11 cellular contexts compared by ENCODE assay signal in the genomic region with DNA sequence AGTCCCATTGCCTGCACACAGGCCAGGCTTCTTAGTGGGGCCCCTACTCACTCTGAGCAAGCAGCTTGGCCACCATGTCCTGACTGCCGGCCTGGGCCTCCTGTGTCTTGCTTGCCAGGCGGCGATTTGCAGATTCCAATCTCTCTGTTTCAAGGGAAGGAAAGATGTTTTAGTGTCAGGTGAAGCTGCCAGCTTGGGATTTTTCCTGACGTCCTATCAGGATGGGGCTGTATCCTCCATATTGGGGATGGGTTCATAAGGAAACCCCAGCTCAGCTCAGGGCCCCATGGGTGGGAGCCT. TPM values are rescaled to one million over a fixed set of nuclear protein-coding genes. Genes with fewer than 3 reads are reported as not detected.
A peak's percentile ranks its signal among the peaks of the same experiment; 100 is the strongest.
DNase-seq lines count a peak whose midpoint lies in the region; ATAC-seq and TF ChIP-seq lines count a peak whose summit lies in the region.
"Had no signal": no experiment of that assay in that cellular context is flagged by ENCODE, and none has a peak within 500 bp of the region (broad histone marks: within the 10 kb centered on the region; RNA-seq: fewer than 3 reads in every experiment).

No MANE protein-coding gene starts in this region.

- DNase-seq in HFFc6 (no peak), mesenchymal stem cell (no peak), foreskin melanocyte (no peak), prostate gland (ENCODE audit: low spot score) (no peak)
- no peak for DNase-seq in stimulated activated naive B cell treated with anti-CD40 and anti-IgM and Interleukin-4, amounts not matched to agents 10 μg/mL and 1 μg/mL and 100 μg/mL, for 72 hours
- DNase-seq: cerebellar nuclear complex, NCI-H2171 treated with DMSO at 0.1 percent for 48 hours had no signal

- H3K9me3 ChIP-seq in mesenchymal stem cell (ENCODE audit: control insufficient read depth, low read length), result no peaks in the 10 kb centered on the region
- H3K9me3 ChIP-seq in subcutaneous abdominal adipose tissue (ENCODE audit: control insufficient read depth in 5 of 5, low read length in 5 of 5), result no peaks in the 10 kb centered on the region
- no peaks in the 10 kb centered on the region for H3K9me3 ChIP-seq in prostate gland

- H3K27ac ChIP-seq in mesenchymal stem cell (ENCODE audit: low read length, poor library complexity, severe bottlenecking) (peak overlapping the region; percentile 98), subcutaneous abdominal adipose tissue (ENCODE audit: low read depth, low read length) (peak overlapping the region; percentile 98), prostate gland (peak overlapping the region in 1 of 2 donors; percentile 27)
- H3K27ac ChIP-seq: VCaP had no signal

- no peaks in the 10 kb centered on the region for H3K27me3 ChIP-seq in mesenchymal stem cell (ENCODE audit: control insufficient read depth in 1 of 2, insufficient read depth in 1 of 2, low read length in 2 of 2)
- H3K27me3 ChIP-seq in subcutaneous abdominal adipose tissue (ENCODE audit: control insufficient read depth in 5 of 5, insufficient read depth in 4 of 5, low read length in 5 of 5), result no peaks in the 10 kb centered on the region
- H3K27me3 ChIP-seq in prostate gland (replicated peaks; ENCODE audit: insufficient read depth), result no peaks in the 10 kb centered on the region

- H3K36me3 ChIP-seq in mesenchymal stem cell (ENCODE audit: control insufficient read depth in 1 of 2, insufficient read depth in 2 of 2, low read depth in 1 of 2, low read length in 2 of 2) (peaks cover 90 to 91% of the 10 kb centered on the region in 2 experiments), subcutaneous abdominal adipose tissue (ENCODE audit: control insufficient read depth in 5 of 5, insufficient read depth in 5 of 5, low read length in 5 of 5) (peaks cover 2 to 94% (median 91%) of the 10 kb centered on the region in 5 donors), prostate gland (peaks cover 22 to 58% of the 10 kb centered on the region in 2 donors)

- H3K36me3 Mint-ChIP-seq in HFFc6 (ENCODE audit: low read depth), result peaks cover 74% of the 10 kb centered on the region
- H3K36me3 Mint-ChIP-seq in brain, result peaks cover 84% of the 10 kb centered on the region
- no peaks in the 10 kb centered on the region for H3K36me3 Mint-ChIP-seq in stimulated activated naive B cell treated with anti-CD40 and anti-IgM and Interleukin-4, amounts not matched to agents 10 μg/mL and 1 μg/mL and 100 μg/mL, for 72 hours

- H3K27ac Mint-ChIP-seq in HFFc6 (peak overlapping the region; percentile 95), brain (peak overlapping the region in 4 of 5 experiments; percentile 31 to 97 (median 64))
- H3K27ac Mint-ChIP-seq in stimulated activated naive B cell treated with anti-CD40 and anti-IgM and Interleukin-4, amounts not matched to agents 10 μg/mL and 1 μg/mL and 100 μg/mL, for 72 hours, result no peak overlapping the region

- intact Hi-C loops in prostate gland (cut with DNase I), result no loop called here

- H3K4me1 ChIP-seq in mesenchymal stem cell (ENCODE audit: control insufficient read depth, insufficient read depth, low read depth, low read length) (peaks cover 80% of the 10 kb centered on the region), subcutaneous abdominal adipose tissue (ENCODE audit: control insufficient read depth in 5 of 5, insufficient read depth in 5 of 5, low read length in 5 of 5) (peaks cover 50 to 100% (median 97%) of the 10 kb centered on the region in 5 donors), prostate gland (replicated peaks) (peaks cover 16% of the 10 kb centered on the region)

- no peak overlapping the region for H2AK5ac ChIP-seq in mesenchymal stem cell (ENCODE audit: low read length, severe bottlenecking)

- 91% methylated on average over 4 of the region's 4 CpGs for WGBS in mesenchymal stem cell
- 69% methylated on average over 4 of the region's 4 CpGs for WGBS in prostate gland

- no peak overlapping the region for H4K91ac ChIP-seq in mesenchymal stem cell (ENCODE audit: low read length)

- H3K9ac ChIP-seq in mesenchymal stem cell (ENCODE audit: low read length), result no peak overlapping the region
- no peak overlapping the region for H3K9ac ChIP-seq in subcutaneous abdominal adipose tissue (ENCODE audit: low read length in 5 of 5)

- H2BK12ac ChIP-seq in mesenchymal stem cell (ENCODE audit: low read length in 2 of 2), result no peak overlapping the region

- H3K4me2 ChIP-seq in mesenchymal stem cell (ENCODE audit: low read length, poor library complexity, severe bottlenecking), result no peak overlapping the region

- no peak overlapping the region for H3K18ac ChIP-seq in mesenchymal stem cell (ENCODE audit: low read depth in 1 of 2, low read length in 2 of 2)

- no peak overlapping the region for H3K4me3 ChIP-seq in mesenchymal stem cell (ENCODE audit: insufficient read depth in 1 of 2, low read depth in 1 of 2, low read length in 2 of 2)
- peak overlapping the region in 1 of 5 donors; percentile 45 for H3K4me3 ChIP-seq in subcutaneous abdominal adipose tissue (ENCODE audit: low read depth in 1 of 5, low read length in 5 of 5)
- no peak overlapping the region for H3K4me3 ChIP-seq in prostate gland

- H2BK120ac ChIP-seq in mesenchymal stem cell (ENCODE audit: low read depth, low read length), result no peak overlapping the region

- H3K4me3 Mint-ChIP-seq in HFFc6 (peak overlapping the region; percentile 74), brain (no peak overlapping the region)
- H3K4me3 Mint-ChIP-seq in stimulated activated naive B cell treated with anti-CD40 and anti-IgM and Interleukin-4, amounts not matched to agents 10 μg/mL and 1 μg/mL and 100 μg/mL, for 72 hours, result no peak overlapping the region

- peaks cover 85% of the 10 kb centered on the region for H3K27me3 Mint-ChIP-seq in HFFc6 (ENCODE audit: insufficient read depth)
- no peaks in the 10 kb centered on the region for H3K27me3 Mint-ChIP-seq in brain
- peaks cover 44 to 62% of the 10 kb centered on the region in 2 donors for H3K27me3 Mint-ChIP-seq in stimulated activated naive B cell treated with anti-CD40 and anti-IgM and Interleukin-4, amounts not matched to agents 10 μg/mL and 1 μg/mL and 100 μg/mL, for 72 hours

- no peak overlapping the region for H3K14ac ChIP-seq in mesenchymal stem cell (ENCODE audit: low read length in 2 of 2)

- H2BK5ac ChIP-seq in mesenchymal stem cell (ENCODE audit: low read depth, low read length, poor library complexity, severe bottlenecking), result no peak overlapping the region

- no peak for TF ChIP-seq POLR2A in GM18505 (IDR thresholded peaks at IDR 0.05; ENCODE audit: borderline replicate concordance, extremely low read depth, insufficient read depth, insufficient read length)
- no peak for TF ChIP-seq POLR2A in prostate gland (IDR thresholded peaks at IDR 0.05)

- H3K23ac ChIP-seq in mesenchymal stem cell (ENCODE audit: low read length in 2 of 2), result no peak overlapping the region

- H3K9me3 Mint-ChIP-seq in HFFc6, result peaks cover 9% of the 10 kb centered on the region; the same call in 1 of the 2 replicates
- H3K9me3 Mint-ChIP-seq in brain, result no peaks in the 10 kb centered on the region
- no peaks in the 10 kb centered on the region for H3K9me3 Mint-ChIP-seq in stimulated activated naive B cell treated with anti-CD40 and anti-IgM and Interleukin-4, amounts not matched to agents 10 μg/mL and 1 μg/mL and 100 μg/mL, for 72 hours

- H3K79me1 ChIP-seq in mesenchymal stem cell (replicated peaks; ENCODE audit: low read length, poor library complexity, severe bottlenecking), result no peaks in the 10 kb centered on the region

- no peak for ATAC-seq in GM18505 (IDR thresholded peaks at IDR 0.05; ENCODE audit: unreplicated experiment)
- ATAC-seq in stimulated activated naive B cell treated with anti-CD40 and anti-IgM and Interleukin-4, amounts not matched to agents 10 μg/mL and 1 μg/mL and 100 μg/mL, for 72 hours (replicated peaks), result no peak

- no peak overlapping the region for H2BK15ac ChIP-seq in mesenchymal stem cell (ENCODE audit: low read depth, poor library complexity, severe bottlenecking)

- H3K4ac ChIP-seq in mesenchymal stem cell (ENCODE audit: low read depth in 1 of 2, low read length in 2 of 2), result no peak overlapping the region

- H3K4me1 Mint-ChIP-seq in HFFc6 (ENCODE audit: low read depth), result peaks cover 93% of the 10 kb centered on the region
- peaks cover 81% of the 10 kb centered on the region for H3K4me1 Mint-ChIP-seq in brain
- peaks cover 13 to 16% of the 10 kb centered on the region in 2 donors for H3K4me1 Mint-ChIP-seq in stimulated activated naive B cell treated with anti-CD40 and anti-IgM and Interleukin-4, amounts not matched to agents 10 μg/mL and 1 μg/mL and 100 μg/mL, for 72 hours

- no peak overlapping the region for H2AFZ ChIP-seq in mesenchymal stem cell (ENCODE audit: low read depth, low read length)

- H4K8ac ChIP-seq in mesenchymal stem cell (ENCODE audit: low read length), result no peak overlapping the region

- no peak for TF ChIP-seq CTCF in HFFc6 (IDR thresholded peaks at IDR 0.05)
- no peak for TF ChIP-seq CTCF in brain (conservative IDR thresholded peaks at IDR 0.05)
- TF ChIP-seq CTCF in prostate gland (IDR thresholded peaks at IDR 0.05), result no peak

RNA-seq across cellular contexts. Expression of gene AMOTL2, which starts 8.5 kb away (rescaled TPM):
- 100 to 1,000 TPM; 244 to 311 (median 274) TPM for total RNA-seq in HFFc6 (2021; fragmentation: NEBNext Ultra II Directional; extraction: Animal tissue kit (Norgen Biotek cat#: 25700))
- 23.5 TPM for polyA plus RNA-seq in brain (ENCODE audit: insufficient read depth, low read depth, low replicate concordance)
- 16.1 TPM for polyA plus RNA-seq in mesenchymal stem cell (2013, experiment 1 of 2)
- 15.4 TPM for polyA plus RNA-seq in mesenchymal stem cell (2013, experiment 2 of 2)
- 10 to 100 TPM; 86.1 to 92.8 TPM for total RNA-seq in prostate gland
